9 cellular contexts compared by ENCODE assay signal in genomic region chr12:50257226-50258166, GRCh38. TPM values are rescaled to one million over a fixed set of nuclear protein-coding genes. Genes with fewer than 3 reads are reported as not detected.
A peak's percentile ranks its signal among the peaks of the same experiment; 100 is the strongest.
DNase-seq lines count a peak whose midpoint lies in the region; ATAC-seq and TF ChIP-seq lines count a peak whose summit lies in the region.
"Had no signal": no experiment of that assay in that cellular context is flagged by ENCODE, and none has a peak within 500 bp of the region (broad histone marks: within the 10 kb centered on the region; RNA-seq: fewer than 3 reads in every experiment).

No MANE protein-coding gene starts in this region.

- TF ChIP-seq POLR2A in IMR-90 (IDR thresholded peaks at IDR 0.05; ENCODE audit: low read depth, low read length) (no peak), gastrocnemius medialis (IDR thresholded peaks at IDR 0.05) (no peak)

- DNase-seq in IMR-90 (peak; percentile 64), RWPE1 (ENCODE audit: low spot score) (no peak), foreskin melanocyte (peak; percentile 66), gastrocnemius medialis (peak; percentile 24 to 31), NCI-H128 (lab: John Stamatoyannopoulos, UW; ENCODE audit: unreplicated experiment) (no peak)
- no peak for DNase-seq in activated CD4-positive, alpha-beta T cell treated with anti-CD3 and anti-CD28 coated beads for 36 hours
- DNase-seq: SW 1271 had no signal

- peak overlapping the region; percentile 27; the same call in 1 of the 2 replicates for H3K4ac ChIP-seq in IMR-90 (ENCODE audit: low read depth, low read length)

- H3K9me3 ChIP-seq in IMR-90 (ENCODE audit: control insufficient read depth, insufficient read depth, low read length) = no peaks in the 10 kb centered on the region
- no peaks in the 10 kb centered on the region for H3K9me3 ChIP-seq in gastrocnemius medialis

- dilution Hi-C loops in IMR-90 (cut with HindIII; ENCODE audit: low sequenced_read_pairs, unreplicated experiment) = no loop called here

- peak overlapping the region; percentile 16; the same call in 1 of the 2 replicates for H3K14ac ChIP-seq in IMR-90 (replicated peaks; ENCODE audit: low read depth, low read length)

- CTCF ChIA-PET in IMR-90 (lab: Yijun Ruan, JAX) (interaction anchor here (0.5 to 0.6 kb wide), 2 partner anchors 140 to 442 kb away, joined by 3 to 4 read pairs; no protein-coding TSS in a partner anchor), RWPE1 (lab: Yijun Ruan, JAX) (interaction anchor here (0.5 to 0.8 kb wide), 3 partner anchors 20 to 797 kb away, joined by 3 to 5 read pairs (median 4); no protein-coding TSS in a partner anchor)
- CTCF ChIA-PET in activated CD4-positive, alpha-beta T cell treated with anti-CD3 and anti-CD28 coated beads for 36 hours (lab: Charles Lee) = no interaction called here

- H3K9me1 ChIP-seq in IMR-90 (ENCODE audit: insufficient read depth, low read length) = peaks cover 6% of the 10 kb centered on the region

- no peaks in the 10 kb centered on the region for H3K27me3 ChIP-seq in IMR-90 (ENCODE audit: control insufficient read depth, insufficient read depth, low read length)
- H3K27me3 ChIP-seq in gastrocnemius medialis = no peaks in the 10 kb centered on the region

- no peaks in the 10 kb centered on the region for H3K36me3 Mint-ChIP-seq in activated CD4-positive, alpha-beta T cell treated with anti-CD3 and anti-CD28 coated beads for 36 hours (ENCODE audit: low read depth)

- H3K18ac ChIP-seq in IMR-90 (ENCODE audit: low read depth, low read length) = peak overlapping the region; percentile 30; the same call in 1 of the 2 replicates

- no peak overlapping the region for H4K91ac ChIP-seq in IMR-90 (ENCODE audit: insufficient read depth, low read depth, low read length)

- H2BK15ac ChIP-seq in IMR-90 (ENCODE audit: low read depth, low read length) = peak overlapping the region; percentile 7; the same call in 1 of the 3 replicates

- H3K27ac ChIP-seq in IMR-90 (ENCODE audit: insufficient read depth, low read length) (no peak overlapping the region), RWPE1 (peak overlapping the region; percentile 64), gastrocnemius medialis (peak overlapping the region; percentile 59 to 80 (median 64))

- no peak overlapping the region for H2AK9ac ChIP-seq in IMR-90 (replicated peaks; ENCODE audit: low read depth, low read length, poor library complexity)

- peaks cover 5% of the 10 kb centered on the region; the same call in 1 of the 2 replicates for H4K20me1 ChIP-seq in IMR-90 (ENCODE audit: insufficient read depth, low read length)

- ATAC-seq in IMR-90 (ENCODE audit: low read depth) (peak; percentile 44; the same call in 1 of the 2 replicates), gastrocnemius medialis (peak; percentile 67 to 76), HG03025 (IDR thresholded peaks at IDR 0.05; ENCODE audit: low FRiP score, unreplicated experiment) (no peak), HG02588 (IDR thresholded peaks at IDR 0.05; ENCODE audit: unreplicated experiment) (no peak)
- ATAC-seq in activated CD4-positive, alpha-beta T cell treated with anti-CD3 and anti-CD28 coated beads for 36 hours = no peak

- no peak overlapping the region for H3K4me3 Mint-ChIP-seq in activated CD4-positive, alpha-beta T cell treated with anti-CD3 and anti-CD28 coated beads for 36 hours

- H3K36me3 ChIP-seq in IMR-90 (ENCODE audit: control insufficient read depth, insufficient read depth, low read length) (no peaks in the 10 kb centered on the region), gastrocnemius medialis (no peaks in the 10 kb centered on the region)

- H3K56ac ChIP-seq in IMR-90 (ENCODE audit: extremely low read depth, insufficient read depth, low read length) = no peak overlapping the region

- in situ Hi-C loops in IMR-90 (cut with MboI; ENCODE audit: low sequenced_read_pairs) (no loop called here), gastrocnemius medialis (cut with MboI; ENCODE audit: low sequenced_read_pairs in 4 of 4) (no loop called here)

- H4K5ac ChIP-seq in IMR-90 (ENCODE audit: low read depth, low read length) = no peak overlapping the region

- WGBS in IMR-90 (ENCODE audit: extremely low coverage in 2 of 2, insufficient read length in 1 of 2), 2 experiments = 40% methylated on average over 1 of the region's 6 CpGs; no CpG with 5 or more reads in 1 of the 2 experiments

- H3K4me1 Mint-ChIP-seq in activated CD4-positive, alpha-beta T cell treated with anti-CD3 and anti-CD28 coated beads for 36 hours = peaks cover 25% of the 10 kb centered on the region

- no peak for TF ChIP-seq CTCF in IMR-90 (conservative IDR thresholded peaks at IDR 0.05; ENCODE audit: low read depth, low read length)
- TF ChIP-seq CTCF in RWPE1 (conservative IDR thresholded peaks at IDR 0.05; ENCODE audit: low read depth) = no peak
- TF ChIP-seq CTCF in gastrocnemius medialis (IDR thresholded peaks at IDR 0.05 in 4 of 5, conservative IDR thresholded peaks at IDR 0.05 in 1 of 5) = no peak

- no peak overlapping the region for H2AFZ ChIP-seq in IMR-90 (replicated peaks; ENCODE audit: low read length, poor library complexity)

- no peak overlapping the region for H3K4me3 ChIP-seq in IMR-90 (ENCODE audit: insufficient read depth, low read depth, low read length)
- no peak overlapping the region for H3K4me3 ChIP-seq in gastrocnemius medialis

- H3K4me2 ChIP-seq in IMR-90 (ENCODE audit: low read depth, low read length) = peak overlapping the region; percentile 5; the same call in 1 of the 2 replicates

- BruUV-seq in IMR-90 (replicated peaks; lab: Mats Ljungman, UMichigan) = no TSS peak

- 0 out of 4 replicates have a peak overlapping the region, but pooled peaks of 1 of the 2 experiments have one; percentile 50 for H4K8ac ChIP-seq in IMR-90 (ENCODE audit: low read depth in 2 of 2, low read length in 2 of 2)

- no peak overlapping the region for H2BK20ac ChIP-seq in IMR-90 (ENCODE audit: low read depth, low read length)

- H2BK120ac ChIP-seq in IMR-90 (ENCODE audit: low read depth, low read length) = no peak overlapping the region; the same call in 1 of the 2 replicates

- no peak overlapping the region for H3K27ac Mint-ChIP-seq in activated CD4-positive, alpha-beta T cell treated with anti-CD3 and anti-CD28 coated beads for 36 hours

- no peak for TF ChIP-seq RAD21 in IMR-90 (IDR thresholded peaks at IDR 0.05; ENCODE audit: low read length)

- H3K9ac ChIP-seq in IMR-90 (ENCODE audit: low read depth, low read length) = no peak overlapping the region

- no peaks in the 10 kb centered on the region for H3K9me3 Mint-ChIP-seq in activated CD4-positive, alpha-beta T cell treated with anti-CD3 and anti-CD28 coated beads for 36 hours (ENCODE audit: low read depth)

- H3K4me1 ChIP-seq in IMR-90 (ENCODE audit: control insufficient read depth, insufficient read depth, low read length) (peaks cover 15% of the 10 kb centered on the region), gastrocnemius medialis (peaks cover 31 to 34% of the 10 kb centered on the region in 2 donors)

- no peaks in the 10 kb centered on the region for H3K27me3 Mint-ChIP-seq in activated CD4-positive, alpha-beta T cell treated with anti-CD3 and anti-CD28 coated beads for 36 hours

- H3K79me1 ChIP-seq in IMR-90 (ENCODE audit: low read depth in 1 of 2, low read length in 2 of 2) = peaks cover 4 to 11% of the 10 kb centered on the region in 2 experiments; a peak in 1 of 4 replicates

- POLR2A ChIA-PET in IMR-90 (lab: Charles Lee; ENCODE audit: unreplicated experiment) = no interaction called here
- POLR2A ChIA-PET in RWPE1 (lab: Yijun Ruan, JAX; ENCODE audit: low non-redundant PET) = no interaction called here
- POLR2A ChIA-PET in activated CD4-positive, alpha-beta T cell treated with anti-CD3 and anti-CD28 coated beads for 36 hours (lab: Charles Lee) = no interaction called here

- H2BK5ac ChIP-seq in IMR-90 (ENCODE audit: low read depth, low read length, poor library complexity, severe bottlenecking) = peak overlapping the region; percentile 5

- H3K23ac ChIP-seq in IMR-90 (ENCODE audit: low read depth, low read length) = no peak overlapping the region

- intact Hi-C loops in IMR-90 (cut with micrococcal nuclease) (no loop called here), gastrocnemius medialis (cut with DNase I; ENCODE audit: low total_unique reads) (no loop called here)
- intact Hi-C loops in activated CD4-positive, alpha-beta T cell treated with anti-CD3 and anti-CD28 coated beads for 36 hours (cut with DNase I, micrococcal nuclease) = no loop called here

- H2AK5ac ChIP-seq in IMR-90 (ENCODE audit: low read depth, low read length) = 0 out of 2 replicates have a peak overlapping the region, but pooled peaks have one; percentile 43

TF ChIP-seq in IMR-90, 13 proteins besides CTCF, POLR2A, EP300 and RAD21:
- no peak for TF ChIP-seq FOS (IDR thresholded peaks at IDR 0.05; ENCODE audit: low read depth, low read length)
- TF ChIP-seq SMC3 (IDR thresholded peaks at IDR 0.05; ENCODE audit: low read depth, low read length) = no peak
- TF ChIP-seq CEBPB (IDR thresholded peaks at IDR 0.05; ENCODE audit: low read depth, low read length) = no peak
- TF ChIP-seq, protein P1, sequence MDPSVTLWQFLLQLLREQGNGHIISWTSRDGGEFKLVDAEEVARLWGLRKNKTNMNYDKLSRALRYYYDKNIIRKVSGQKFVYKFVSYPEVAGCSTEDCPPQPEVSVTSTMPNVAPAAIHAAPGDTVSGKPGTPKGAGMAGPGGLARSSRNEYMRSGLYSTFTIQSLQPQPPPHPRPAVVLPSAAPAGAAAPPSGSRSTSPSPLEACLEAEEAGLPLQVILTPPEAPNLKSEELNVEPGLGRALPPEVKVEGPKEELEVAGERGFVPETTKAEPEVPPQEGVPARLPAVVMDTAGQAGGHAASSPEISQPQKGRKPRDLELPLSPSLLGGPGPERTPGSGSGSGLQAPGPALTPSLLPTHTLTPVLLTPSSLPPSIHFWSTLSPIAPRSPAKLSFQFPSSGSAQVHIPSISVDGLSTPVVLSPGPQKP (IDR thresholded peaks at IDR 0.05; ENCODE audit: borderline replicate concordance, low read depth, low read length) = no peak
- TF ChIP-seq RFX5 (IDR thresholded peaks at IDR 0.05; ENCODE audit: low read depth, low read length) = no peak
- no peak for TF ChIP-seq NFE2L2 (IDR thresholded peaks at IDR 0.05; ENCODE audit: low read depth, low read length)
- no peak for TF ChIP-seq MXI1 (IDR thresholded peaks at IDR 0.05; ENCODE audit: borderline replicate concordance, low read depth, low read length)
- no peak for TF ChIP-seq BHLHE40 (IDR thresholded peaks at IDR 0.05; ENCODE audit: low read depth, low read length)

RNA-seq across cellular contexts. Expression of gene LIMA1, which starts 25.8 kb away (rescaled TPM):
- total RNA-seq in IMR-90 (2012; rRNA removed) (163 and 183 TPM in 2 replicates), gastrocnemius medialis (10 to 100 TPM in 1 of 4 donors, 1 to 10 TPM in 3; 7.4 to 24.5 (median 8.8) TPM)
- 111 and 126 TPM in 2 replicates for polyA plus RNA-seq in IMR-90 (2012; rRNA removed)
- 25.4 and 30.9 TPM in 2 replicates for polyA plus RNA-seq in IMR-90 (2012; cell fraction: cytosol; rRNA removed)
- 79.3 and 765 TPM in 2 replicates for polyA plus RNA-seq in IMR-90 (2012; cell fraction: nucleus; rRNA removed; ENCODE audit: low replicate concordance)
- 10 to 100 TPM; 69.7 to 90.4 TPM for total RNA-seq in activated CD4-positive, alpha-beta T cell treated with anti-CD3 and anti-CD28 coated beads for 36 hours

Comparison
In these comparisons a context has a peak if more than half of its experiments do, and no peak if none do; other contexts are left out.
1. ATAC-seq: peak in IMR-90 (single experiment) and gastrocnemius medialis (2 of 2); none in activated CD4-positive, alpha-beta T cell treated with anti-CD3 and anti-CD28 coated beads for 36 hours (single experiment), HG03025 (single experiment) and HG02588 (single experiment).
2. DNase-seq: peak in IMR-90 (single experiment), foreskin melanocyte (single experiment) and gastrocnemius medialis (2 of 2); none in RWPE1 (single experiment), activated CD4-positive, alpha-beta T cell treated with anti-CD3 and anti-CD28 coated beads for 36 hours (single experiment) and NCI-H128 (single experiment).